Comparison of ENCODE assay signal across 13 cellular contexts in the genomic region with DNA sequence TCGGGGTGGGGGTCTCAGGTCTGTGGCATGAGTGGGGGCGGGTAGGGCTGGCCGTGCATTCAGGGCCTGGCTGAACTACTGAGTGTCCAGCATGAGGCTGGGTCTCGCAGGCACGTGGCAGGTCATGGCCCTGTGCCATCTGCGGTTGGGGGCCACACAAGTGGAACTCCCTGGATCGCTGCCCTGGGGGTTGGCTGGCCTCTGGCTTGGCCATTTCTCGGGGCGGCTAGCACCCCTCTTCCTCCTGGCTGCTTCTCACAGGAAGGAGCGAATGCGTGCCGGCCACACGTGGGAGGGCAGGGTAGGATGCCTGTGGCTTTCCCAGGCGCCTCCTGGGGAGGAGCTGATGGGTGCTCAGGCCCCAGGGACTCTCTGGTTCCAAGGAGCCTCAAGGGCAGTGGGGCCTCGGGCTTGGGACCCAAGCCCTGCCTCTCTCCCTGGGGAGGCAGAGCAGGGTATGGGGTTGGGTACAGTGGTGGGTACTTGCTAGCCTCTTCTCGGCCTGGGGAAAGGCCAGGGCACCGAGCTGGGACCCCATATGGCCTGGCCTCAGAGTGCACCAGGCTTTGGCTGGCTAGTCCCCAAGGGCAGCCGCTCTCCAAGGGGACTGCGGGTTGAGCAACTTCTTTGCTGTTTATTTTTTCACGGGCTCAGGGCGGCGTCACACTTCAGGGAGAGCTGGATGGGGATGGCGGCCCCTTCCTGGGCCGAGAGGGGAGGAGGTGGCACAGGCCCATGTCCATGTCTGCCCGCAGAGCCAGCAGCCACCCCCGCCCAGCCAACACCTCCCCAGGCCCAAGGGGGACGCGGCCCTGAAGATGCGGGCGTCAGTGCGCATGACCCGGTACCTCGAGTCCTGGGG. TPM values are rescaled to one million over a fixed set of nuclear protein-coding genes. Genes with fewer than 3 reads are reported as not detected.
A peak's percentile ranks its signal among the peaks of the same experiment; 100 is the strongest.
DNase-seq lines count a peak whose midpoint lies in the region; ATAC-seq and TF ChIP-seq lines count a peak whose summit lies in the region.
"Had no signal": no experiment of that assay in that cellular context is flagged by ENCODE, and none has a peak within 500 bp of the region (broad histone marks: within the 10 kb centered on the region; RNA-seq: fewer than 3 reads in every experiment).

No MANE protein-coding gene starts in this region.

- peak overlapping the region; percentile 57 to 76 (median 61) for H3K27ac ChIP-seq in upper lobe of left lung
- H3K27ac ChIP-seq: breast epithelium had no signal

- H3K4me3 ChIP-seq in WI38 (ENCODE audit: low read depth, low read length) (0 out of 2 replicates have a peak overlapping the region, but pooled peaks have one; percentile 22), upper lobe of left lung (no peak overlapping the region)
- H3K4me3 ChIP-seq: breast epithelium had no signal

- no peak overlapping the region for H3K27ac Mint-ChIP-seq in activated naive CD8-positive, alpha-beta T cell treated with anti-CD3 and anti-CD28 coated beads, Interleukin-2, amount 10 ng/mL, durations not matched to agents 7 days and 5 days
- no peak overlapping the region for H3K27ac Mint-ChIP-seq in activated naive CD8-positive, alpha-beta T cell treated with anti-CD3 and anti-CD28 coated beads, Interleukin-2, amount 50 U/mL, for 24 hours
- H3K27ac Mint-ChIP-seq: T-helper 1 cell treated with Interleukin-12 subunit alpha and Interleukin-12 subunit beta and Interleukin-4 antibody, amounts not matched to agents 30 μg/mL and 1 μg/mL, for 36 hours had no signal

- WGBS in upper lobe of left lung, 2 donors = 55 to 70% methylated on average over 4 to 30 of the region's 33 CpGs

- peaks cover 13% of the 10 kb centered on the region for H3K36me3 Mint-ChIP-seq in activated naive CD8-positive, alpha-beta T cell treated with anti-CD3 and anti-CD28 coated beads, Interleukin-2, amount 10 ng/mL, durations not matched to agents 7 days and 5 days
- H3K36me3 Mint-ChIP-seq in activated naive CD8-positive, alpha-beta T cell treated with anti-CD3 and anti-CD28 coated beads, Interleukin-2, amount 50 U/mL, for 24 hours (ENCODE audit: low read depth) = peaks cover 2% of the 10 kb centered on the region

- no peaks in the 10 kb centered on the region for H3K27me3 ChIP-seq in upper lobe of left lung
- H3K27me3 ChIP-seq: BE2C, breast epithelium had no signal

- intact Hi-C loops in left colon (cut with DNase I, micrococcal nuclease) = no loop called here

- H3K4me1 Mint-ChIP-seq in activated naive CD8-positive, alpha-beta T cell treated with anti-CD3 and anti-CD28 coated beads, Interleukin-2, amount 10 ng/mL, durations not matched to agents 7 days and 5 days = no peaks in the 10 kb centered on the region
- H3K4me1 Mint-ChIP-seq in activated naive CD8-positive, alpha-beta T cell treated with anti-CD3 and anti-CD28 coated beads, Interleukin-2, amount 50 U/mL, for 24 hours = no peaks in the 10 kb centered on the region

- H3K9me3 Mint-ChIP-seq in activated naive CD8-positive, alpha-beta T cell treated with anti-CD3 and anti-CD28 coated beads, Interleukin-2, amount 10 ng/mL, durations not matched to agents 7 days and 5 days = no peaks in the 10 kb centered on the region
- H3K9me3 Mint-ChIP-seq in activated naive CD8-positive, alpha-beta T cell treated with anti-CD3 and anti-CD28 coated beads, Interleukin-2, amount 50 U/mL, for 24 hours = no peaks in the 10 kb centered on the region
- H3K9me3 Mint-ChIP-seq: T-helper 1 cell treated with Interleukin-12 subunit alpha and Interleukin-12 subunit beta and Interleukin-4 antibody, amounts not matched to agents 30 μg/mL and 1 μg/mL, for 36 hours had no signal

- H3K9me3 ChIP-seq in upper lobe of left lung = no peaks in the 10 kb centered on the region
- H3K9me3 ChIP-seq: BE2C, breast epithelium had no signal

- no peak for ATAC-seq in activated naive CD8-positive, alpha-beta T cell treated with anti-CD3 and anti-CD28 coated beads, Interleukin-2, amount 10 ng/mL, durations not matched to agents 7 days and 5 days (ENCODE audit: low read depth)
- no peak for ATAC-seq in activated naive CD8-positive, alpha-beta T cell treated with anti-CD3 and anti-CD28 coated beads, Interleukin-2, amount 50 U/mL, for 24 hours
- ATAC-seq in left colon (no peak), upper lobe of left lung (ENCODE audit: low FRiP score in 2 of 2) (peak in 1 of 2 donors; percentile 60)

- H3K4me1 ChIP-seq in upper lobe of left lung = peaks cover 8 to 33% (median 21%) of the 10 kb centered on the region in 4 donors
- H3K4me1 ChIP-seq: BE2C, breast epithelium had no signal

- DNase-seq in activated naive CD8-positive, alpha-beta T cell treated with anti-CD3 and anti-CD28 coated beads, Interleukin-2, amount 10 ng/mL, durations not matched to agents 7 days and 5 days = peak; percentile 24
- no peak for DNase-seq in activated naive CD8-positive, alpha-beta T cell treated with anti-CD3 and anti-CD28 coated beads, Interleukin-2, amount 50 U/mL, for 24 hours
- DNase-seq in left colon (peak; percentile 21 to 25), upper lobe of left lung (peak; percentile 73 to 79), kidney tubule cell (ENCODE audit: low spot score) (no peak), NCI-H69 (lab: John Stamatoyannopoulos, UW) (no peak), NCI-H446 (lab: John Stamatoyannopoulos, UW) (no peak)
- DNase-seq: BE2C, NCI-H1048, NCI-H526 treated with DMSO at 0.1 percent for 48 hours had no signal

- no peak overlapping the region for H3K4me3 Mint-ChIP-seq in activated naive CD8-positive, alpha-beta T cell treated with anti-CD3 and anti-CD28 coated beads, Interleukin-2, amount 10 ng/mL, durations not matched to agents 7 days and 5 days
- H3K4me3 Mint-ChIP-seq in activated naive CD8-positive, alpha-beta T cell treated with anti-CD3 and anti-CD28 coated beads, Interleukin-2, amount 50 U/mL, for 24 hours = no peak overlapping the region
- H3K4me3 Mint-ChIP-seq: T-helper 1 cell treated with Interleukin-12 subunit alpha and Interleukin-12 subunit beta and Interleukin-4 antibody, amounts not matched to agents 30 μg/mL and 1 μg/mL, for 36 hours had no signal

- H3K27me3 Mint-ChIP-seq in activated naive CD8-positive, alpha-beta T cell treated with anti-CD3 and anti-CD28 coated beads, Interleukin-2, amount 10 ng/mL, durations not matched to agents 7 days and 5 days = no peaks in the 10 kb centered on the region
- H3K27me3 Mint-ChIP-seq in activated naive CD8-positive, alpha-beta T cell treated with anti-CD3 and anti-CD28 coated beads, Interleukin-2, amount 50 U/mL, for 24 hours = no peaks in the 10 kb centered on the region

- no peak for TF ChIP-seq EP300 in upper lobe of left lung (IDR thresholded peaks at IDR 0.05)

- POLR2A ChIA-PET in activated naive CD8-positive, alpha-beta T cell treated with anti-CD3 and anti-CD28 coated beads, Interleukin-2, amount 10 ng/mL, durations not matched to agents 7 days and 5 days (lab: Charles Lee) = no interaction called here

- TF ChIP-seq CTCF in WI38 (IDR thresholded peaks at IDR 0.05; ENCODE audit: low read depth, low read length) (no peak), upper lobe of left lung (IDR thresholded peaks at IDR 0.05) (no peak)

- peaks cover 0 to 51% (median 13%) of the 10 kb centered on the region in 4 donors for H3K36me3 ChIP-seq in upper lobe of left lung
- H3K36me3 ChIP-seq: BE2C, breast epithelium had no signal

- TF ChIP-seq POLR2A in upper lobe of left lung (IDR thresholded peaks at IDR 0.05) = peak in 1 of 4 donors; percentile 11

RNA-seq across cellular contexts. Expression of a gene that starts 37.5 kb away (rescaled TPM):
- 100 to 1,000 TPM; 172 to 177 TPM for total RNA-seq in activated naive CD8-positive, alpha-beta T cell treated with anti-CD3 and anti-CD28 coated beads, Interleukin-2, amount 10 ng/mL, durations not matched to agents 7 days and 5 days
- total RNA-seq in left colon (10 to 100 TPM; 14.2 to 20.8 TPM), upper lobe of left lung (100 to 1,000 TPM in 3 of 6 donors, 10 to 100 TPM in 3; 46.9 to 177 (median 101) TPM)

Comparison
In these comparisons a context has a peak if more than half of its experiments do, and no peak if none do; other contexts are left out.
1. DNase-seq: peak in activated naive CD8-positive, alpha-beta T cell treated with anti-CD3 and anti-CD28 coated beads, Interleukin-2, amount 10 ng/mL, durations not matched to agents 7 days and 5 days (single experiment), left colon (2 of 2) and upper lobe of left lung (2 of 2); none in activated naive CD8-positive, alpha-beta T cell treated with anti-CD3 and anti-CD28 coated beads, Interleukin-2, amount 50 U/mL, for 24 hours (single experiment), kidney tubule cell (single experiment), NCI-H69 (single experiment) and NCI-H446 (0 of 2).